8 cellular contexts compared by ENCODE assay signal in genomic region chr19:55646889-55647731, GRCh38. TPM values are rescaled to one million over a fixed set of nuclear protein-coding genes. Genes with fewer than 3 reads are reported as not detected.
A peak's percentile ranks its signal among the peaks of the same experiment; 100 is the strongest.
DNase-seq lines count a peak whose midpoint lies in the region; ATAC-seq, FAIRE-seq and TF ChIP-seq lines count a peak whose summit lies in the region.

No MANE protein-coding gene starts in this region.

- peak overlapping the region; percentile 60 for H3K27ac Mint-ChIP-seq in activated naive CD4-positive, alpha-beta T cell treated with anti-CD3 and anti-CD28 coated beads, Interleukin-2, amount 10 ng/mL, durations not matched to agents 7 days and 5 days
- peak overlapping the region; percentile 26 for H3K27ac Mint-ChIP-seq in activated CD4-positive, alpha-beta memory T cell treated with anti-CD3 and anti-CD28 coated beads, Interleukin-2, amount 10 ng/mL, durations not matched to agents 7 days and 5 days

- POLR2A ChIA-PET in activated CD4-positive, alpha-beta memory T cell treated with anti-CD3 and anti-CD28 coated beads, Interleukin-2, amount 10 ng/mL, durations not matched to agents 7 days and 5 days (lab: Charles Lee), result interaction anchor here (1.1 to 1.9 kb wide), 5 partner anchors 9 to 14 kb away, joined by 3 to 6 read pairs (median 3); no protein-coding TSS in a partner anchor

- ATAC-seq in activated CD4-positive, CD25-positive, alpha-beta regulatory T cell treated with anti-CD3 and anti-CD28 coated beads, Interleukin-2, amount 50 U/mL, for 24 hours, result no peak
- no peak for ATAC-seq in HG02642 (IDR thresholded peaks at IDR 0.05; ENCODE audit: poor library complexity, unreplicated experiment)

- no peaks in the 10 kb centered on the region for H3K27me3 ChIP-seq in keratinocyte (ENCODE audit: control insufficient read depth, extremely low read depth, insufficient read depth, low read length)
- no peaks in the 10 kb centered on the region for H3K27me3 ChIP-seq in tibial artery

- no peak for DNase-seq in activated naive CD4-positive, alpha-beta T cell treated with anti-CD3 and anti-CD28 coated beads, Interleukin-2, amount 10 ng/mL, durations not matched to agents 7 days and 5 days
- DNase-seq in activated naive CD4-positive, alpha-beta T cell treated with Interleukin-2 at 50 U/mL for 16 hours, result no peak
- DNase-seq in activated CD4-positive, alpha-beta memory T cell treated with anti-CD3 and anti-CD28 coated beads, Interleukin-2, amount 10 ng/mL, durations not matched to agents 7 days and 5 days, result no peak
- DNase-seq in keratinocyte (ENCODE audit: low read depth, low spot score), result no peak
- no peak for DNase-seq in tibial artery
- DNase-seq in erythroblast (lab: John Stamatoyannopoulos, UW), result no peak

- no peak for TF ChIP-seq POLR2A in erythroblast (IDR thresholded peaks at IDR 0.05; ENCODE audit: low read length)

- no peaks in the 10 kb centered on the region for H3K9me1 ChIP-seq in keratinocyte (ENCODE audit: control insufficient read depth, extremely low read depth, insufficient read depth, low read length)

- H3K36me3 Mint-ChIP-seq in activated naive CD4-positive, alpha-beta T cell treated with anti-CD3 and anti-CD28 coated beads, Interleukin-2, amount 10 ng/mL, durations not matched to agents 7 days and 5 days, result peaks cover 12% of the 10 kb centered on the region
- peaks cover 18% of the 10 kb centered on the region for H3K36me3 Mint-ChIP-seq in activated CD4-positive, alpha-beta memory T cell treated with anti-CD3 and anti-CD28 coated beads, Interleukin-2, amount 10 ng/mL, durations not matched to agents 7 days and 5 days (ENCODE audit: low read depth)

- no peak overlapping the region for H2AFZ ChIP-seq in keratinocyte (ENCODE audit: control insufficient read depth, low read length)

- H3K27ac ChIP-seq in keratinocyte (ENCODE audit: control insufficient read depth, insufficient read depth, low read length) (no peak overlapping the region), tibial artery (peak overlapping the region; percentile 78 to 80)

- dilution Hi-C loops in keratinocyte (cut with MboI; ENCODE audit: extremely low pct_ligation_motif_present, low sequenced_read_pairs), result no loop called here

- peak overlapping the region; percentile 77 for H3K4me2 ChIP-seq in keratinocyte (ENCODE audit: control insufficient read depth, extremely low read depth, insufficient read depth, low read depth, low read length)

- H3K4me3 ChIP-seq in keratinocyte (ENCODE audit: control insufficient read depth in 2 of 3, extremely low read depth in 1 of 3, insufficient read depth in 2 of 3, low read depth in 1 of 3, low read length in 3 of 3) (peak overlapping the region; percentile 29 to 67 (median 58)), tibial artery (peak overlapping the region; percentile 71 to 79)

- H3K36me3 ChIP-seq in keratinocyte (ENCODE audit: control insufficient read depth in 2 of 2, extremely low read depth in 1 of 2, insufficient read depth in 2 of 2, low read length in 2 of 2), result peaks cover 9 to 14% of the 10 kb centered on the region in 2 experiments
- peaks cover 0 to 19% (median 10%) of the 10 kb centered on the region in 3 donors for H3K36me3 ChIP-seq in tibial artery

- peaks cover 31% of the 10 kb centered on the region for H3K79me2 ChIP-seq in keratinocyte (ENCODE audit: control insufficient read depth, insufficient read depth, low read length)

- peak overlapping the region; percentile 75 for H3K9ac ChIP-seq in keratinocyte (ENCODE audit: control insufficient read depth, extremely low read depth, insufficient read depth, low read length)

- no peaks in the 10 kb centered on the region for H3K9me3 Mint-ChIP-seq in activated naive CD4-positive, alpha-beta T cell treated with anti-CD3 and anti-CD28 coated beads, Interleukin-2, amount 10 ng/mL, durations not matched to agents 7 days and 5 days
- H3K9me3 Mint-ChIP-seq in activated CD4-positive, alpha-beta memory T cell treated with anti-CD3 and anti-CD28 coated beads, Interleukin-2, amount 10 ng/mL, durations not matched to agents 7 days and 5 days, result no peaks in the 10 kb centered on the region

- no peaks in the 10 kb centered on the region for H3K27me3 Mint-ChIP-seq in activated naive CD4-positive, alpha-beta T cell treated with anti-CD3 and anti-CD28 coated beads, Interleukin-2, amount 10 ng/mL, durations not matched to agents 7 days and 5 days
- H3K27me3 Mint-ChIP-seq in activated CD4-positive, alpha-beta memory T cell treated with anti-CD3 and anti-CD28 coated beads, Interleukin-2, amount 10 ng/mL, durations not matched to agents 7 days and 5 days, result no peaks in the 10 kb centered on the region

- H3K4me3 Mint-ChIP-seq in activated naive CD4-positive, alpha-beta T cell treated with anti-CD3 and anti-CD28 coated beads, Interleukin-2, amount 10 ng/mL, durations not matched to agents 7 days and 5 days, result peak overlapping the region; percentile 77
- H3K4me3 Mint-ChIP-seq in activated CD4-positive, alpha-beta memory T cell treated with anti-CD3 and anti-CD28 coated beads, Interleukin-2, amount 10 ng/mL, durations not matched to agents 7 days and 5 days, result peak overlapping the region; percentile 48

- peaks cover 32% of the 10 kb centered on the region for H3K4me1 ChIP-seq in keratinocyte (ENCODE audit: control insufficient read depth, extremely low read depth, insufficient read depth, low read length)
- H3K4me1 ChIP-seq in tibial artery, result peaks cover 0 to 60% (median 40%) of the 10 kb centered on the region in 4 donors

- CTCF ChIA-PET in activated naive CD4-positive, alpha-beta T cell treated with anti-CD3 and anti-CD28 coated beads, Interleukin-2, amount 10 ng/mL, durations not matched to agents 7 days and 5 days (lab: Charles Lee), result interaction anchor here (0.9 to 2.2 kb wide), 3 partner anchors 14 to 25 kb away, joined by 3 to 10 read pairs (median 3); no protein-coding TSS in a partner anchor
- CTCF ChIA-PET in activated CD4-positive, alpha-beta memory T cell treated with anti-CD3 and anti-CD28 coated beads, Interleukin-2, amount 10 ng/mL, durations not matched to agents 7 days and 5 days (lab: Charles Lee), result interaction anchor here (1.5 to 2.4 kb wide), 4 partner anchors 8 to 143 kb away, joined by 4 to 19 read pairs (median 6); no protein-coding TSS in a partner anchor

- no peak for FAIRE-seq in keratinocyte (lab: Jason Lieb, UNC)

- H4K20me1 ChIP-seq in keratinocyte (ENCODE audit: control insufficient read depth, extremely low read depth, insufficient read depth, low read length), result no peaks in the 10 kb centered on the region

- H3K4me1 Mint-ChIP-seq in activated naive CD4-positive, alpha-beta T cell treated with anti-CD3 and anti-CD28 coated beads, Interleukin-2, amount 10 ng/mL, durations not matched to agents 7 days and 5 days, result peaks cover 57% of the 10 kb centered on the region
- H3K4me1 Mint-ChIP-seq in activated CD4-positive, alpha-beta memory T cell treated with anti-CD3 and anti-CD28 coated beads, Interleukin-2, amount 10 ng/mL, durations not matched to agents 7 days and 5 days, result peaks cover 41% of the 10 kb centered on the region

- TF ChIP-seq CTCF in keratinocyte (optimal IDR thresholded peaks at IDR 0.05 in 1 of 3, IDR thresholded peaks at IDR 0.05 in 1 of 3, conservative IDR thresholded peaks at IDR 0.05 in 1 of 3; ENCODE audit: extremely low read depth in 1 of 3, insufficient read depth in 2 of 3, low read length in 3 of 3) (no peak), tibial artery (IDR thresholded peaks at IDR 0.05) (no peak)

- intact Hi-C loops in tibial artery (cut with DNase I; ENCODE audit: low total_unique reads), result no loop called here

- H3K9me3 ChIP-seq in keratinocyte (ENCODE audit: control insufficient read depth, low read depth, low read length) (no peaks in the 10 kb centered on the region), tibial artery (no peaks in the 10 kb centered on the region)

RNA-seq across cellular contexts. Expression of gene CCDC106, which starts 0.9 kb away (rescaled TPM):
- total RNA-seq in activated CD4-positive, alpha-beta memory T cell treated with anti-CD3 and anti-CD28 coated beads, Interleukin-2, amount 10 ng/mL, durations not matched to agents 7 days and 5 days, result 1 to 10 TPM; 3.7 to 3.8 TPM
- polyA plus RNA-seq in keratinocyte, result 2.3 to 3.5 TPM (median 3.1 TPM) in 3 replicates
- polyA plus RNA-seq in keratinocyte (2011; ENCODE audit: low read depth), result 1.8 TPM
- polyA plus RNA-seq in keratinocyte (2011; cell fraction: cytosol; rRNA removed), result 1.6 and 4.0 TPM in 2 replicates
- polyA plus RNA-seq in keratinocyte (2011; cell fraction: nucleus; rRNA removed), result 2.4 and 4.4 TPM in 2 replicates
- 2.8 and 4.6 TPM in 2 replicates for polyA plus RNA-seq in keratinocyte (2012; ENCODE audit: low replicate concordance)
- 0.96 to 3.7 TPM (median 1.1 TPM) in 3 replicates for polyA minus RNA-seq in keratinocyte
- polyA minus RNA-seq in keratinocyte (2011; cell fraction: cytosol; rRNA and poly(A)+ RNA removed), result 1.5 TPM
- polyA minus RNA-seq in keratinocyte (2011; cell fraction: nucleus; rRNA and poly(A)+ RNA removed), result 0.62 and 0.84 TPM in 2 replicates

RNA-seq across cellular contexts. Expression of gene ZNF581, which starts 3.7 kb away (rescaled TPM):
- total RNA-seq in activated CD4-positive, alpha-beta memory T cell treated with anti-CD3 and anti-CD28 coated beads, Interleukin-2, amount 10 ng/mL, durations not matched to agents 7 days and 5 days, result 10 to 100 TPM; 26.6 to 30.1 TPM
- 14.8 to 18.7 TPM (median 17.1 TPM) in 3 replicates for polyA plus RNA-seq in keratinocyte
- polyA plus RNA-seq in keratinocyte (2011; ENCODE audit: low read depth), result 5.0 TPM
- polyA plus RNA-seq in keratinocyte (2011; cell fraction: cytosol; rRNA removed), result 15.0 and 26.2 TPM in 2 replicates
- polyA plus RNA-seq in keratinocyte (2011; cell fraction: nucleus; rRNA removed), result 12.8 and 15.9 TPM in 2 replicates
- 23.6 and 36.3 TPM in 2 replicates for polyA plus RNA-seq in keratinocyte (2012; ENCODE audit: low replicate concordance)
- polyA minus RNA-seq in keratinocyte, result 13.6 to 28.6 TPM (median 26.6 TPM) in 3 replicates
- polyA minus RNA-seq in keratinocyte (2011; cell fraction: cytosol; rRNA and poly(A)+ RNA removed), result 21.7 TPM
- polyA minus RNA-seq in keratinocyte (2011; cell fraction: nucleus; rRNA and poly(A)+ RNA removed), result 6.0 and 7.7 TPM in 2 replicates

RNA-seq across cellular contexts. Expression of gene ZNF580, which starts 6.3 kb away (rescaled TPM):
- total RNA-seq in activated CD4-positive, alpha-beta memory T cell treated with anti-CD3 and anti-CD28 coated beads, Interleukin-2, amount 10 ng/mL, durations not matched to agents 7 days and 5 days, result 10 to 100 TPM; 35.7 to 39.7 TPM
- 3.0 to 8.3 TPM (median 3.7 TPM) in 3 replicates for polyA plus RNA-seq in keratinocyte
- 3.4 TPM for polyA plus RNA-seq in keratinocyte (2011; ENCODE audit: low read depth)
- 9.4 and 16.5 TPM in 2 replicates for polyA plus RNA-seq in keratinocyte (2011; cell fraction: cytosol; rRNA removed)
- polyA plus RNA-seq in keratinocyte (2011; cell fraction: nucleus; rRNA removed), result 15.2 and 24.1 TPM in 2 replicates
- 20.5 and 21.3 TPM in 2 replicates for polyA plus RNA-seq in keratinocyte (2012; ENCODE audit: low replicate concordance)
- 3.1 to 16.1 TPM (median 4.9 TPM) in 3 replicates for polyA minus RNA-seq in keratinocyte
- 15.3 TPM for polyA minus RNA-seq in keratinocyte (2011; cell fraction: cytosol; rRNA and poly(A)+ RNA removed)
- 3.5 and 4.3 TPM in 2 replicates for polyA minus RNA-seq in keratinocyte (2011; cell fraction: nucleus; rRNA and poly(A)+ RNA removed)

RNA-seq across cellular contexts. Expression of gene U2AF2, which starts 7.7 kb away (rescaled TPM):
- 100 to 1,000 TPM; 204 to 213 TPM for total RNA-seq in activated CD4-positive, alpha-beta memory T cell treated with anti-CD3 and anti-CD28 coated beads, Interleukin-2, amount 10 ng/mL, durations not matched to agents 7 days and 5 days
- polyA plus RNA-seq in keratinocyte, result 109 to 157 TPM (median 109 TPM) in 3 replicates
- 104 TPM for polyA plus RNA-seq in keratinocyte (2011; ENCODE audit: low read depth)
- 71.4 and 181 TPM in 2 replicates for polyA plus RNA-seq in keratinocyte (2011; cell fraction: cytosol; rRNA removed)
- polyA plus RNA-seq in keratinocyte (2011; cell fraction: nucleus; rRNA removed), result 194 and 249 TPM in 2 replicates
- 74.1 and 161 TPM in 2 replicates for polyA plus RNA-seq in keratinocyte (2012; ENCODE audit: low replicate concordance)
- polyA minus RNA-seq in keratinocyte, result 80.8 to 152 TPM (median 96.3 TPM) in 3 replicates
- polyA minus RNA-seq in keratinocyte (2011; cell fraction: cytosol; rRNA and poly(A)+ RNA removed), result 148 TPM
- 94.0 and 97.5 TPM in 2 replicates for polyA minus RNA-seq in keratinocyte (2011; cell fraction: nucleus; rRNA and poly(A)+ RNA removed)

RNA-seq across cellular contexts. Expression of gene ZNF784, which starts 22.7 kb away (rescaled TPM):
- total RNA-seq in activated CD4-positive, alpha-beta memory T cell treated with anti-CD3 and anti-CD28 coated beads, Interleukin-2, amount 10 ng/mL, durations not matched to agents 7 days and 5 days, result 1 to 10 TPM; 6.4 to 7.4 TPM
- polyA plus RNA-seq in keratinocyte, result 1.9 to 2.3 TPM (median 2.1 TPM) in 3 replicates
- 1.5 TPM for polyA plus RNA-seq in keratinocyte (2011; ENCODE audit: low read depth)
- 1.0 and 2.0 TPM in 2 replicates for polyA plus RNA-seq in keratinocyte (2011; cell fraction: cytosol; rRNA removed)
- polyA plus RNA-seq in keratinocyte (2011; cell fraction: nucleus; rRNA removed), result 3.1 and 3.5 TPM in 2 replicates
- polyA plus RNA-seq in keratinocyte (2012; ENCODE audit: low replicate concordance), result 2.0 and 4.2 TPM in 2 replicates
- 1.6 to 3.7 TPM (median 2.5 TPM) in 3 replicates for polyA minus RNA-seq in keratinocyte
- polyA minus RNA-seq in keratinocyte (2011; cell fraction: cytosol; rRNA and poly(A)+ RNA removed), result 1.9 TPM
- 1.1 and 1.6 TPM in 2 replicates for polyA minus RNA-seq in keratinocyte (2011; cell fraction: nucleus; rRNA and poly(A)+ RNA removed)
